ENCODE assay signal across 8 cellular contexts in genomic region chr2:109348645-109349554, GRCh38.
A peak's percentile ranks its signal among the peaks of the same experiment; 100 is the strongest.
DNase-seq lines count a peak whose midpoint lies in the region; ATAC-seq and TF ChIP-seq lines count a peak whose summit lies in the region.

No MANE protein-coding gene starts in this region.

- no peaks in the 10 kb centered on the region for H3K36me3 Mint-ChIP-seq in activated CD8-positive, alpha-beta T cell treated with anti-CD3 and anti-CD28 coated beads for 36 hours (ENCODE audit: low read depth)
- H3K36me3 Mint-ChIP-seq in memory B cell, result no peaks in the 10 kb centered on the region

- peak; percentile 55 for DNase-seq in activated CD8-positive, alpha-beta T cell treated with anti-CD3 and anti-CD28 coated beads for 36 hours
- no peak for DNase-seq in memory B cell (ENCODE audit: low spot score in 2 of 2)
- no peak for DNase-seq in C1 segment of cervical spinal cord (lab: John Stamatoyannopoulos, UW)
- DNase-seq in substantia nigra (lab: John Stamatoyannopoulos, UW), result no peak
- no peak for DNase-seq in left colon
- no peak for DNase-seq in HuH-7.5 (ENCODE audit: low spot score)

- H3K4me3 Mint-ChIP-seq in activated CD8-positive, alpha-beta T cell treated with anti-CD3 and anti-CD28 coated beads for 36 hours, result peak overlapping the region; percentile 22
- H3K4me3 Mint-ChIP-seq in memory B cell, result no peak overlapping the region

- peak; percentile 69 for ATAC-seq in GM18517 (IDR thresholded peaks at IDR 0.05; ENCODE audit: unreplicated experiment)
- peak; percentile 66 for ATAC-seq in HG02852 (IDR thresholded peaks at IDR 0.05; ENCODE audit: unreplicated experiment)
- ATAC-seq in activated CD8-positive, alpha-beta T cell treated with anti-CD3 and anti-CD28 coated beads for 36 hours, result peak; percentile 88
- ATAC-seq in memory B cell (ENCODE audit: low read depth), result peak; percentile 35
- ATAC-seq in left colon, result no peak

- POLR2A ChIA-PET in activated CD8-positive, alpha-beta T cell treated with anti-CD3 and anti-CD28 coated beads for 36 hours (lab: Charles Lee), result no interaction called here

- H3K27ac ChIP-seq in substantia nigra (ENCODE audit: low read depth, low read length, poor library complexity, severe bottlenecking), result no peak overlapping the region

- H3K27ac Mint-ChIP-seq in activated CD8-positive, alpha-beta T cell treated with anti-CD3 and anti-CD28 coated beads for 36 hours, result peak overlapping the region; percentile 81
- no peak overlapping the region for H3K27ac Mint-ChIP-seq in memory B cell

- H3K9me3 Mint-ChIP-seq in activated CD8-positive, alpha-beta T cell treated with anti-CD3 and anti-CD28 coated beads for 36 hours, result no peaks in the 10 kb centered on the region
- H3K9me3 Mint-ChIP-seq in memory B cell, result no peaks in the 10 kb centered on the region

- H3K4me1 Mint-ChIP-seq in activated CD8-positive, alpha-beta T cell treated with anti-CD3 and anti-CD28 coated beads for 36 hours (ENCODE audit: low read depth), result peaks cover 44% of the 10 kb centered on the region
- H3K4me1 Mint-ChIP-seq in memory B cell, result peaks cover 5% of the 10 kb centered on the region

- TF ChIP-seq CTCF in activated CD8-positive, alpha-beta T cell treated with anti-CD3 and anti-CD28 coated beads for 36 hours (IDR thresholded peaks at IDR 0.05), result peak; percentile 1

- H3K27me3 Mint-ChIP-seq in activated CD8-positive, alpha-beta T cell treated with anti-CD3 and anti-CD28 coated beads for 36 hours, result no peaks in the 10 kb centered on the region
- H3K27me3 Mint-ChIP-seq in memory B cell, result peaks cover 6% of the 10 kb centered on the region

- intact Hi-C loops in activated CD8-positive, alpha-beta T cell treated with anti-CD3 and anti-CD28 coated beads for 36 hours (cut with micrococcal nuclease), result no loop called here
- intact Hi-C loops in left colon (cut with DNase I, micrococcal nuclease), result no loop called here

- CTCF ChIA-PET in activated CD8-positive, alpha-beta T cell treated with anti-CD3 and anti-CD28 coated beads for 36 hours (lab: Charles Lee), result interaction anchor here (0.7 to 1.6 kb wide), 5 partner anchors 10 to 222 kb away, joined by 3 to 4 read pairs (median 3); no protein-coding TSS in a partner anchor
